ENCODE assay signal across 8 cellular contexts in genomic region chr20:13784271-13784892, GRCh38. TPM values are rescaled to one million over a fixed set of nuclear protein-coding genes. Genes with fewer than 3 reads are reported as not detected.
A peak's percentile ranks its signal among the peaks of the same experiment; 100 is the strongest.
DNase-seq lines count a peak whose midpoint lies in the region; ATAC-seq and TF ChIP-seq lines count a peak whose summit lies in the region.

No MANE protein-coding gene starts in this region.

- H3K27me3 ChIP-seq in HUES6 (ENCODE audit: control insufficient read depth, insufficient read depth, low read length) (no peaks in the 10 kb centered on the region), colonic mucosa (no peaks in the 10 kb centered on the region)

- H3K9ac ChIP-seq in HUES6 (ENCODE audit: low read length) (peak overlapping the region; percentile 91), colonic mucosa (ENCODE audit: low read depth in 2 of 2, low read length in 2 of 2) (peak overlapping the region; percentile 84 to 87)

- H3K27me3 Mint-ChIP-seq in naive thymus-derived CD8-positive, alpha-beta T cell: no peaks in the 10 kb centered on the region

- intact Hi-C loops in colonic mucosa (cut with DNase I): no loop called here

- peaks cover 47% of the 10 kb centered on the region for H3K36me3 ChIP-seq in HUES6 (ENCODE audit: control insufficient read depth, insufficient read depth, low read length)
- peaks cover 7% of the 10 kb centered on the region for H3K36me3 ChIP-seq in colonic mucosa

- POLR2A ChIA-PET in naive thymus-derived CD8-positive, alpha-beta T cell (lab: Charles Lee): interaction anchor here (1.5 kb wide), 1 partner anchor 12 kb away, joined by 10 read pairs; no protein-coding TSS in a partner anchor

- peak; percentile 11 for ATAC-seq in GM19372 (IDR thresholded peaks at IDR 0.05; ENCODE audit: low read depth, unreplicated experiment)
- ATAC-seq in naive thymus-derived CD8-positive, alpha-beta T cell: peak in 1 of 2 donors; percentile 6
- no peak for ATAC-seq in HG02763 (IDR thresholded peaks at IDR 0.05; ENCODE audit: unreplicated experiment)

- no peaks in the 10 kb centered on the region for H3K9me3 Mint-ChIP-seq in naive thymus-derived CD8-positive, alpha-beta T cell

- peak overlapping the region; percentile 94 to 99 (median 98) for H3K27ac Mint-ChIP-seq in naive thymus-derived CD8-positive, alpha-beta T cell

- TF ChIP-seq CTCF in AG09319 (IDR thresholded peaks at IDR 0.05; ENCODE audit: low read depth, low read length) (peak; percentile 1; the same call in 1 of the 2 replicates), colonic mucosa (IDR thresholded peaks at IDR 0.05) (no peak)

- H3K4me3 ChIP-seq in HUES6 (ENCODE audit: low read depth, low read length): peak overlapping the region; percentile 94
- H3K4me3 ChIP-seq in colonic mucosa: peak overlapping the region; percentile 77

- peak overlapping the region; percentile 89 to 100 (median 99) for H3K4me3 Mint-ChIP-seq in naive thymus-derived CD8-positive, alpha-beta T cell

- H3K4me1 Mint-ChIP-seq in naive thymus-derived CD8-positive, alpha-beta T cell: peaks cover 30 to 63% (median 54%) of the 10 kb centered on the region in 4 donors

- H3K36me3 Mint-ChIP-seq in naive thymus-derived CD8-positive, alpha-beta T cell: peaks cover 0 to 48% (median 15%) of the 10 kb centered on the region in 3 donors

- H3K9me3 ChIP-seq in HUES6 (ENCODE audit: control insufficient read depth, insufficient read depth, low read depth, low read length) (no peaks in the 10 kb centered on the region), colonic mucosa (no peaks in the 10 kb centered on the region)

- H3K27ac ChIP-seq in HUES6 (ENCODE audit: low read depth, low read length) (peak overlapping the region; percentile 84), colonic mucosa (peak overlapping the region; percentile 90)

- no peak for DNase-seq in AG09319 (ENCODE audit: extremely low read depth, low read depth)
- DNase-seq in colonic mucosa: no peak
- DNase-seq in naive thymus-derived CD8-positive, alpha-beta T cell: peak in 1 of 10 donors; percentile 1
- no peak for DNase-seq in NCI-H774 (lab: John Stamatoyannopoulos, UW)
- no peak for DNase-seq in T1000 (lab: John Stamatoyannopoulos, UW)

- H3K4me1 ChIP-seq in HUES6 (ENCODE audit: control insufficient read depth, insufficient read depth, low read length) (peaks cover 9% of the 10 kb centered on the region; the same call in 1 of the 2 replicates), colonic mucosa (peaks cover 6% of the 10 kb centered on the region)

RNA-seq across cellular contexts. Expression of gene ESF1, which starts 0.3 kb away (rescaled TPM):
- 10 to 100 TPM in 1 of 2 donors, 1 to 10 TPM in 1; 9.9 to 11.0 TPM for total RNA-seq in colonic mucosa
- 10 to 100 TPM; 15.2 to 15.9 TPM for total RNA-seq in naive thymus-derived CD8-positive, alpha-beta T cell
- polyA plus RNA-seq in naive thymus-derived CD8-positive, alpha-beta T cell: 1 to 10 TPM; 4.3 to 6.9 (median 6.1) TPM

RNA-seq across cellular contexts. Expression of gene NDUFAF5, which starts 0.4 kb away (rescaled TPM):
- 10 to 100 TPM; 31.8 to 33.0 TPM for total RNA-seq in colonic mucosa
- 10 to 100 TPM; 39.3 to 47.1 TPM for total RNA-seq in naive thymus-derived CD8-positive, alpha-beta T cell
- polyA plus RNA-seq in naive thymus-derived CD8-positive, alpha-beta T cell: 10 to 100 TPM in 1 of 3 donors, 1 to 10 TPM in 2; 3.1 to 10.1 (median 4.4) TPM
